ENCODE assay signal across 10 cellular contexts in the genomic region with DNA sequence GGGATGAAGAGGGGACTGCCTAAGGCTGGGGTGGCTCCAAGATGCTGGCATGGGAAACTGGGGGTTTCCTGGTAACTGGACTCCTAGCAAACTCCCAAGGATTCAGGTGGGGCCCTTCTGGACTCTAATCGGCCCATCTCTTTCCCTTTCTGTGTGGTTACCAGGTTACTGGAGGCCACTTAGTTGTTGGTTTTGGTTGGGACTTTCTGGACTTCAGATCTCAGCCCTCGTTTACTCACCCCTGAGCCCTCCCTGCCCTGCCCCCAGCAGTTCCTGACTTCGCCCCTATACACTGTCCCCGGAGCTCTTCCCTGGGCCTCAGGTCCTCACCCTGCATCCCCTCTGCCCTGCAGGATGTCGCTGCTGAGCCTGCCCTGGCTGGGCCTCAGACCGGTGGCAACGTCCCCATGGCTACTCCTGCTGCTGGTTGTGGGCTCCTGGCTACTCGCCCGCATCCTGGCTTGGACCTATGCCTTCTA. TPM values are rescaled to one million over a fixed set of nuclear protein-coding genes. Genes with fewer than 3 reads are reported as not detected.
DNase-seq lines count a peak whose midpoint lies in the region; ATAC-seq lines count a peak whose summit lies in the region.
"Had no signal": no experiment of that assay in that cellular context is flagged by ENCODE, and none has a peak within 500 bp of the region (broad histone marks: within the 10 kb centered on the region; RNA-seq: fewer than 3 reads in every experiment).

No MANE protein-coding gene starts in this region.

- peaks cover 13% of the 10 kb centered on the region for H3K4me1 Mint-ChIP-seq in activated naive CD8-positive, alpha-beta T cell treated with anti-CD3 and anti-CD28 coated beads for 36 hours

- ATAC-seq in left lobe of liver, result peak; percentile 67
- ATAC-seq in stimulated activated naive CD8-positive, alpha-beta T cell treated with anti-CD3 and anti-CD28 coated beads, Interleukin-15, Interleukin-2, amounts not matched to agents 100 U/mL and 50 U/mL, for 24 hours, result peak; percentile 28
- no peak for ATAC-seq in HG02588 (IDR thresholded peaks at IDR 0.05; ENCODE audit: unreplicated experiment)

- no peaks in the 10 kb centered on the region for H3K27me3 Mint-ChIP-seq in activated naive CD8-positive, alpha-beta T cell treated with anti-CD3 and anti-CD28 coated beads for 36 hours

- peak overlapping the region; percentile 50 for H3K27ac Mint-ChIP-seq in activated naive CD8-positive, alpha-beta T cell treated with anti-CD3 and anti-CD28 coated beads for 36 hours

- no peaks in the 10 kb centered on the region for H3K36me3 Mint-ChIP-seq in activated naive CD8-positive, alpha-beta T cell treated with anti-CD3 and anti-CD28 coated beads for 36 hours

- no peak overlapping the region for H3K4me3 Mint-ChIP-seq in activated naive CD8-positive, alpha-beta T cell treated with anti-CD3 and anti-CD28 coated beads for 36 hours

- DNase-seq in M059J (ENCODE audit: low read depth) (peak; percentile 28), left lobe of liver (ENCODE audit: low spot score) (peak; percentile 79), GM19240 (ENCODE audit: insufficient read length, low spot score) (no peak), NCI-H524 treated with DMSO at 0.1 percent for 48 hours (lab: John Stamatoyannopoulos, UW) (no peak)
- DNase-seq in activated naive CD8-positive, alpha-beta T cell treated with anti-CD3 and anti-CD28 coated beads for 36 hours, result no peak
- peak; percentile 10 for DNase-seq in stimulated activated naive CD8-positive, alpha-beta T cell treated with anti-CD3 and anti-CD28 coated beads, Interleukin-15, Interleukin-2, amounts not matched to agents 100 U/mL and 50 U/mL, for 24 hours
- DNase-seq: NCI-H1417 treated with DMSO at 0.1 percent for 48 hours had no signal

- no peaks in the 10 kb centered on the region for H3K9me3 Mint-ChIP-seq in activated naive CD8-positive, alpha-beta T cell treated with anti-CD3 and anti-CD28 coated beads for 36 hours

RNA-seq across cellular contexts. Expression of a gene that starts 0.3 kb away (rescaled TPM):
- not detected in 2 replicates for total RNA-seq in M059J (2014; rRNA removed; shearing (Covaris generic))
- not detected for total RNA-seq in activated naive CD8-positive, alpha-beta T cell treated with anti-CD3 and anti-CD28 coated beads for 36 hours
- total RNA-seq in left lobe of liver, result 98.6 TPM
- total RNA-seq: epithelial cell of proximal tubule, H1 had no signal

RNA-seq across cellular contexts. Expression of a gene that starts 32.5 kb away (rescaled TPM):
- 0.15 TPM in 1 of 2 replicates, not detected in the other for total RNA-seq in M059J (2014; rRNA removed; shearing (Covaris generic))
- under 1 TPM; 0.06 to 0.23 TPM for total RNA-seq in activated naive CD8-positive, alpha-beta T cell treated with anti-CD3 and anti-CD28 coated beads for 36 hours
- 401 TPM for total RNA-seq in left lobe of liver
- total RNA-seq: epithelial cell of proximal tubule, H1 had no signal

RNA-seq across cellular contexts. Expression of a gene that starts 54.6 kb away (rescaled TPM):
- not detected in 2 replicates for total RNA-seq in M059J (2014; rRNA removed; shearing (Covaris generic))
- total RNA-seq in activated naive CD8-positive, alpha-beta T cell treated with anti-CD3 and anti-CD28 coated beads for 36 hours, result not detected
- not detected for total RNA-seq in left lobe of liver
- total RNA-seq: epithelial cell of proximal tubule, H1 had no signal

RNA-seq across cellular contexts. Expression of a gene that starts 58.2 kb away (rescaled TPM):
- total RNA-seq in M059J (2014; rRNA removed; shearing (Covaris generic)), result not detected in 2 replicates
- total RNA-seq in activated naive CD8-positive, alpha-beta T cell treated with anti-CD3 and anti-CD28 coated beads for 36 hours, result not detected
- not detected for total RNA-seq in left lobe of liver
- total RNA-seq: epithelial cell of proximal tubule, H1 had no signal

Comparison
In these comparisons a context has a peak if more than half of its experiments do, and no peak if none do; other contexts are left out.
1. DNase-seq: peak in M059J (single experiment), left lobe of liver (single experiment) and stimulated activated naive CD8-positive, alpha-beta T cell treated with anti-CD3 and anti-CD28 coated beads, Interleukin-15, Interleukin-2, amounts not matched to agents 100 U/mL and 50 U/mL, for 24 hours (single experiment); none in activated naive CD8-positive, alpha-beta T cell treated with anti-CD3 and anti-CD28 coated beads for 36 hours (single experiment), GM19240 (single experiment) and NCI-H524 treated with DMSO at 0.1 percent for 48 hours (single experiment).
2. RNA of a gene that starts 0.3 kb away (total RNA-seq): 98.6 TPM in left lobe of liver (single experiment); not detected in activated naive CD8-positive, alpha-beta T cell treated with anti-CD3 and anti-CD28 coated beads for 36 hours and not detected in M059J; every median in the first group is over 10 times any median in the second.
3. RNA of a gene that starts 32.5 kb away (total RNA-seq): 401 TPM in left lobe of liver (single experiment); 0.06 to 0.23 TPM in activated naive CD8-positive, alpha-beta T cell treated with anti-CD3 and anti-CD28 coated beads for 36 hours and 0.15 TPM in M059J; every median in the first group is over 100 times any median in the second.